In the genomic region with DNA sequence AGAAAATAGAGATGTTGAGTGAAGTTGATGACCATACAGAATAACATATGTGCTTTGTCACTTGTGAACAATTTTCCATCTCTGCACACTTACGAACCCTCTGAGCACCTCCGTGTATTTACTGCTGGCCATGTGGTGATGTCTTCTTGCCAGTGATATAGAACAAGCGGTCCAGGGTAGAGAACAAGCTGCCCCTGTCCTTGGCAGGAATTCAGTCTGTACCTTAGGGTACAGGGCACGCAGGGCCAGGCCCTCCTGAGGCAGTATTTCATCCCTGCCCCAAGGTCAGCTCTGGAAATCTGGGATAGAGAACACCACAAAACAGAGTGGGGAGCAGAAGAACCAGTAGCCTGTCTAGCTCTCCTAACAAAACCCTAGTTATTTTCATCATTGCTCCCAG, we compare ENCODE assay signal across 9 cellular contexts.
"Had no signal": no experiment of that assay in that cellular context is flagged by ENCODE, and none has a peak within 500 bp of the region (broad histone marks: within the 10 kb centered on the region; RNA-seq: fewer than 3 reads in every experiment).

No MANE protein-coding gene starts in this region.

- FAIRE-seq: HepG2 had no signal

- H3K4me3 ChIP-seq: GM23248, HAP-1 had no signal

- H3K36me3 Mint-ChIP-seq: IgD-negative memory B cell had no signal

- H3K4me3 Mint-ChIP-seq: HFFc6, IgD-negative memory B cell had no signal

- H3K36me3 ChIP-seq: HAP-1 had no signal

- H3K9me3 Mint-ChIP-seq: HFFc6, IgD-negative memory B cell had no signal

- H3K9ac ChIP-seq: GM23248 had no signal

- DNase-seq: GM23248, GOT3, H7, HFFc6 had no signal

- H3K27ac Mint-ChIP-seq: HFFc6, IgD-negative memory B cell had no signal

- H2AFZ ChIP-seq: GM23248 had no signal

- H3K27ac ChIP-seq: GM23248, HL-60 had no signal

- ATAC-seq: HCT116, HepG2 had no signal
